ENCODE assay signal across 14 cellular contexts in the genomic region with DNA sequence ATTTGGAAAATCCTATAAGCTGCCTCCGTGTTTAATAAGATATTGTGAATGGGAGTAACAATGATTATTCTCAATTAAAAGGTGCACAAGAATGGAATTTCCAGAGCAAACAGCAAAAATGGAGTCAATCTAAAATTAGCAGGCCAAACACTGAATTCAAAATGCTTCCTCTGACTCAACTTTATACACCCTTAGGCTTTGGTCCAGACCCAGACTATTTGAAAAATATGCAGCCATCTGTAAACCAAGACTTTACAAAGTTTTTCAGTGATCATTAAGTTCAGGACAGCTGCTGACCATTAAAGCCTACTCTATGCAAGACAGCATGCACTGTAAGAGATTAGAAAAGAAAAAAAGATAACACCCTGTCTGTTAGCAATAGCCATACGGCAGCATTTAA. TPM values are rescaled to one million over a fixed set of nuclear protein-coding genes. Genes with fewer than 3 reads are reported as not detected.
DNase-seq lines count a peak whose midpoint lies in the region; ATAC-seq, FAIRE-seq and TF ChIP-seq lines count a peak whose summit lies in the region.
"Had no signal": no experiment of that assay in that cellular context is flagged by ENCODE, and none has a peak within 500 bp of the region (broad histone marks: within the 10 kb centered on the region; RNA-seq: fewer than 3 reads in every experiment).

No MANE protein-coding gene starts in this region.

- H3K27ac ChIP-seq in BLaER1 (no peak overlapping the region), endothelial cell of umbilical vein (ENCODE audit: insufficient read depth, low read depth, low read length) (no peak overlapping the region)
- no peak overlapping the region for H3K27ac ChIP-seq in CD8-positive, alpha-beta T cell (ENCODE audit: low read depth, low read length)

- H3K9ac ChIP-seq in BLaER1 = no peak overlapping the region
- no peak overlapping the region for H3K9ac ChIP-seq in endothelial cell of umbilical vein (replicated peaks; ENCODE audit: extremely low read depth, insufficient read depth, low read length)

- TF ChIP-seq POLR2A in endothelial cell of umbilical vein (IDR thresholded peaks at IDR 0.05; ENCODE audit: low read depth, low read length) = no peak

- intact Hi-C loops in endothelial cell of umbilical vein (cut with micrococcal nuclease) (loop anchor here (2.0 kb wide), 1 partner anchor 14 kb away; no protein-coding TSS in a partner anchor), natural killer cell (cut with micrococcal nuclease) (no loop called here)
- intact Hi-C loops in CD8-positive, alpha-beta T cell (cut with DNase I, micrococcal nuclease) = no loop called here

- H2AFZ ChIP-seq in endothelial cell of umbilical vein (ENCODE audit: low read depth, low read length) = peak overlapping the region; percentile 57

- H3K27me3 Mint-ChIP-seq in CD8-positive, alpha-beta T cell (ENCODE audit: low read depth) = no peaks in the 10 kb centered on the region
- peaks cover 3 to 5% of the 10 kb centered on the region in 2 donors for H3K27me3 Mint-ChIP-seq in natural killer cell (ENCODE audit: low read depth in 2 of 2)

- H3K79me2 ChIP-seq in endothelial cell of umbilical vein (ENCODE audit: control insufficient read depth, insufficient read depth, low read length) = no peaks in the 10 kb centered on the region

- H3K9me3 Mint-ChIP-seq in CD8-positive, alpha-beta T cell = no peaks in the 10 kb centered on the region
- no peaks in the 10 kb centered on the region for H3K9me3 Mint-ChIP-seq in natural killer cell

- H3K36me3 ChIP-seq in BLaER1 (no peaks in the 10 kb centered on the region), endothelial cell of umbilical vein (ENCODE audit: control insufficient read depth in 2 of 2, extremely low read depth in 1 of 2, insufficient read depth in 2 of 2, low read length in 2 of 2) (no peaks in the 10 kb centered on the region)
- no peaks in the 10 kb centered on the region for H3K36me3 ChIP-seq in CD8-positive, alpha-beta T cell (ENCODE audit: insufficient read depth, low read length)

- H3K36me3 Mint-ChIP-seq in CD8-positive, alpha-beta T cell = no peaks in the 10 kb centered on the region
- no peaks in the 10 kb centered on the region for H3K36me3 Mint-ChIP-seq in natural killer cell

- dilution Hi-C loops in endothelial cell of umbilical vein (cut with MboI; ENCODE audit: extremely low pct_ligation_motif_present, low sequenced_read_pairs) = no loop called here

- TF ChIP-seq CTCF in endothelial cell of umbilical vein (IDR thresholded peaks at IDR 0.05; ENCODE audit: extremely low read depth in 1 of 2, insufficient read depth in 1 of 2, low read depth in 1 of 2, low read length in 2 of 2) (no peak), natural killer cell (IDR thresholded peaks at IDR 0.05) (no peak)
- no peak for TF ChIP-seq CTCF in CD8-positive, alpha-beta T cell (IDR thresholded peaks at IDR 0.05)

- H3K27ac Mint-ChIP-seq in CD8-positive, alpha-beta T cell = no peak overlapping the region
- no peak overlapping the region for H3K27ac Mint-ChIP-seq in natural killer cell

- no peak overlapping the region for H3K4me3 ChIP-seq in BLaER1
- no peak overlapping the region for H3K4me3 ChIP-seq in endothelial cell of umbilical vein (replicated peaks in 1 of 3; ENCODE audit: insufficient read depth in 1 of 3, low read depth in 1 of 3, low read length in 3 of 3)
- H3K4me3 ChIP-seq in CD8-positive, alpha-beta T cell (ENCODE audit: low read depth, low read length) = no peak overlapping the region

- H3K4me3 Mint-ChIP-seq in CD8-positive, alpha-beta T cell = no peak overlapping the region
- no peak overlapping the region for H3K4me3 Mint-ChIP-seq in natural killer cell

- peak; percentile 78 for FAIRE-seq in endothelial cell of umbilical vein (lab: Jason Lieb, UNC)
- FAIRE-seq: GM18507 had no signal

- H3K27me3 ChIP-seq in BLaER1 (no peaks in the 10 kb centered on the region), endothelial cell of umbilical vein (ENCODE audit: control insufficient read depth in 2 of 2, insufficient read depth in 2 of 2, low read length in 2 of 2) (no peaks in the 10 kb centered on the region)
- no peaks in the 10 kb centered on the region for H3K27me3 ChIP-seq in CD8-positive, alpha-beta T cell (ENCODE audit: insufficient read depth, low read length)

- H3K4me1 ChIP-seq in BLaER1 (peaks cover 11% of the 10 kb centered on the region), endothelial cell of umbilical vein (ENCODE audit: control insufficient read depth, extremely low read depth, insufficient read depth, low read length) (peaks cover 16% of the 10 kb centered on the region)
- H3K4me1 ChIP-seq in CD8-positive, alpha-beta T cell (ENCODE audit: insufficient read depth, low read length) = no peaks in the 10 kb centered on the region

- no peak for ATAC-seq in CD8-positive, alpha-beta T cell
- ATAC-seq in natural killer cell = no peak

- H3K4me2 ChIP-seq in BLaER1 (peak overlapping the region; percentile 3; the same call in 1 of the 2 replicates), endothelial cell of umbilical vein (ENCODE audit: insufficient read depth, low read length) (no peak overlapping the region)

- peaks cover 16% of the 10 kb centered on the region for H3K4me1 Mint-ChIP-seq in CD8-positive, alpha-beta T cell (ENCODE audit: low read depth)
- H3K4me1 Mint-ChIP-seq in natural killer cell = no peaks in the 10 kb centered on the region

- H4K20me1 ChIP-seq in BLaER1 (no peaks in the 10 kb centered on the region), endothelial cell of umbilical vein (replicated peaks; ENCODE audit: control insufficient read depth, extremely low read depth, insufficient read depth, low read length) (no peaks in the 10 kb centered on the region)

- POLR2A ChIA-PET in endothelial cell of umbilical vein (lab: Charles Lee) = no interaction called here
- POLR2A ChIA-PET in CD8-positive, alpha-beta T cell (lab: Charles Lee) = interaction anchor here (0.7 to 1.6 kb wide), 3 partner anchors 13 to 171 kb away, joined by 3 to 5 read pairs (median 4); no protein-coding TSS in a partner anchor

- CTCF ChIA-PET in endothelial cell of umbilical vein (lab: Charles Lee) = interaction anchor here (0.9 to 1.9 kb wide), 2 partner anchors 29 to 251 kb away, joined by 3 to 10 read pairs; no protein-coding TSS in a partner anchor
- CTCF ChIA-PET in CD8-positive, alpha-beta T cell (lab: Charles Lee) = interaction anchor here (1.3 to 9.8 kb wide), 3 partner anchors 17 to 304 kb away, joined by 4 to 122 read pairs (median 8); no protein-coding TSS in a partner anchor

- no TSS peak for BruUV-seq in endothelial cell of umbilical vein (replicated peaks; lab: Mats Ljungman, UMichigan)

- no peaks in the 10 kb centered on the region for H3K9me1 ChIP-seq in endothelial cell of umbilical vein (replicated peaks; ENCODE audit: control insufficient read depth, extremely low read depth, insufficient read depth, low read length)

- no peaks in the 10 kb centered on the region for H3K9me3 ChIP-seq in BLaER1
- H3K9me3 ChIP-seq in endothelial cell of umbilical vein (replicated peaks; ENCODE audit: control insufficient read depth, insufficient read depth, low read length) = no peaks in the 10 kb centered on the region
- no peaks in the 10 kb centered on the region for H3K9me3 ChIP-seq in CD8-positive, alpha-beta T cell (ENCODE audit: low read length)

- peak; percentile 51 for DNase-seq in NCI-H524 treated with DMSO at 0.1 percent for 48 hours (lab: John Stamatoyannopoulos, UW)
- peak; percentile 43 for DNase-seq in endothelial cell of umbilical vein (ENCODE audit: low read depth, low spot score)
- DNase-seq in renal cortical epithelial cell (ENCODE audit: low read depth) = peak; percentile 73
- DNase-seq in CD8-positive, alpha-beta T cell = no peak
- DNase-seq in DMS79 (lab: John Stamatoyannopoulos, UW) = no peak
- DNase-seq in natural killer cell = no peak
- no peak for DNase-seq in NCI-H146 treated with DMSO at 0.1 percent for 48 hours (lab: John Stamatoyannopoulos, UW; ENCODE audit: unreplicated experiment)
- DNase-seq: caudate nucleus, hippocampal formation, NCI-H1436 treated with DMSO at 0.1 percent for 48 hours had no signal

TF ChIP-seq in endothelial cell of umbilical vein, 7 proteins besides CTCF, POLR2A, EP300 and RAD21:
- TF ChIP-seq MYC (IDR thresholded peaks at IDR 0.05; ENCODE audit: low read depth, low read length) (no peak), FOS (IDR thresholded peaks at IDR 0.05; ENCODE audit: borderline replicate concordance, insufficient read depth, low read length) (no peak), POLR2AphosphoS5 (IDR thresholded peaks at IDR 0.05; ENCODE audit: insufficient read depth, low read depth, low read length) (no peak)

RNA-seq across cellular contexts. Expression of gene CCN6, which starts 39.4 kb away (rescaled TPM):
- total RNA-seq in endothelial cell of umbilical vein (not detected in 2 replicates), renal cortical epithelial cell (2.1 and 5.4 TPM in 2 replicates), natural killer cell (not detected)
- not detected in 2 replicates for polyA plus RNA-seq in endothelial cell of umbilical vein
- polyA plus RNA-seq in endothelial cell of umbilical vein (2011; cell fraction: cytosol; rRNA removed) = not detected in 2 replicates
- polyA plus RNA-seq in endothelial cell of umbilical vein (2011; cell fraction: nucleus; rRNA removed) = not detected in 2 replicates
- 0.08 and 0.12 TPM in 2 replicates for polyA plus RNA-seq in endothelial cell of umbilical vein (2012)
- polyA minus RNA-seq in endothelial cell of umbilical vein = not detected in 2 replicates
- polyA minus RNA-seq in endothelial cell of umbilical vein (2011; cell fraction: cytosol; rRNA and poly(A)+ RNA removed) = not detected
- polyA minus RNA-seq in endothelial cell of umbilical vein (2011; cell fraction: nucleus; rRNA and poly(A)+ RNA removed) = not detected in 2 replicates
- not detected for total RNA-seq in CD8-positive, alpha-beta T cell
- total RNA-seq: HT1080; T-helper 1 cell treated with Interleukin-12 subunit alpha and Interleukin-12 subunit beta and Interleukin-4 antibody, amounts not matched to agents 30 ng/mL and 1 ng/mL, for 36 hours had no signal

Comparison
In these comparisons a context has a peak if more than half of its experiments do, and no peak if none do; other contexts are left out.
1. DNase-seq: peak in NCI-H524 treated with DMSO at 0.1 percent for 48 hours (single experiment), endothelial cell of umbilical vein (single experiment) and renal cortical epithelial cell (single experiment); none in CD8-positive, alpha-beta T cell (0 of 7), DMS79 (single experiment), natural killer cell (single experiment) and NCI-H146 treated with DMSO at 0.1 percent for 48 hours (single experiment).